In genomic region chr19:10406191-10406590, GRCh38 we compare ENCODE assay signal across 1 cellular context.
TF ChIP-seq lines count a peak whose summit lies in the region.

No MANE protein-coding gene starts in this region.

TF ChIP-seq in K562, 482 proteins besides CTCF, POLR2A, EP300 and RAD21:
- no peak for TF ChIP-seq NCOA4 (IDR thresholded peaks at IDR 0.05; ENCODE audit: partially characterized antibody)
- TF ChIP-seq, protein P1, sequence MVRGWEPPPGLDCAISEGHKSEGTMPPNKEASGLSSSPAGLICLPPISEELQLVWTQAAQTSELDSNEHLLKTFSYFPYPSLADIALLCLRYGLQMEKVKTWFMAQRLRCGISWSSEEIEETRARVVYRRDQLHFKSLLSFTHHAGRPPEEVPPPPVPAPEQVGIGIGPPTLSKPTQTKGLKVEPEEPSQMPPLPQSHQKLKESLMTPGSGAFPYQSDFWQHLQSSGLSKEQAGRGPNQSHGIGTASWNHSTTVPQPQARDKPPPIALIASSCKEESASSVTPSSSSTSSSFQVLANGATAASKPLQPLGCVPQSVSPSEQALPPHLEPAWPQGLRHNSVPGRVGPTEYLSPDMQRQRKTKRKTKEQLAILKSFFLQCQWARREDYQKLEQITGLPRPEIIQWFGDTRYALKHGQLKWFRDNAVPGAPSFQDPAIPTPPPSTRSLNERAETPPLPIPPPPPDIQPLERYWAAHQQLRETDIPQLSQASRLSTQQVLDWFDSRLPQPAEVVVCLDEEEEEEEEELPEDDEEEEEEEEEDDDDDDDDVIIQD (CRISPR knock-in tag; IDR thresholded peaks at IDR 0.05): no peak
- TF ChIP-seq ZKSCAN1 (IDR thresholded peaks at IDR 0.05; ENCODE audit: low read depth, low read length): peak; percentile 86
- no peak for TF ChIP-seq U2AF1 (optimal IDR thresholded peaks at IDR 0.05; ENCODE audit: low read depth, low read length)
